10 cellular contexts compared by ENCODE assay signal in genomic region chr3:129793356-129793755, GRCh38.
DNase-seq lines count a peak whose midpoint lies in the region; ATAC-seq and TF ChIP-seq lines count a peak whose summit lies in the region.
"Had no signal": no experiment of that assay in that cellular context is flagged by ENCODE, and none has a peak within 500 bp of the region (broad histone marks: within the 10 kb centered on the region; RNA-seq: fewer than 3 reads in every experiment).

No MANE protein-coding gene starts in this region.

- ATAC-seq in HG02840 (IDR thresholded peaks at IDR 0.05; ENCODE audit: low FRiP score, unreplicated experiment): no peak
- no peak for ATAC-seq in HG02884 (IDR thresholded peaks at IDR 0.05; ENCODE audit: unreplicated experiment)
- no peak for ATAC-seq in GM18505 (IDR thresholded peaks at IDR 0.05; ENCODE audit: unreplicated experiment)

- no peaks in the 10 kb centered on the region for H3K9me3 ChIP-seq in ES-I3 (ENCODE audit: control insufficient read depth, insufficient read depth, low read length)
- H3K9me3 ChIP-seq: ascending aorta had no signal

- peak; percentile 37 for DNase-seq in NB4 (ENCODE audit: low read depth)
- DNase-seq in dermis blood vessel endothelial cell: peak; percentile 4
- DNase-seq in SK-N-DZ (ENCODE audit: low spot score): no peak
- DNase-seq: activated CD4-positive, alpha-beta T cell treated with anti-CD3 and anti-CD28 coated beads, Interleukin-2, amount 50 U/mL, for 48 hours had no signal

- no peaks in the 10 kb centered on the region for H3K27me3 Mint-ChIP-seq in nephron (ENCODE audit: low read depth)

- no peak overlapping the region for H3K4me3 ChIP-seq in NB4 (ENCODE audit: low read depth, low read length)
- H3K4me3 ChIP-seq: ascending aorta had no signal

- peak overlapping the region; percentile 10 to 95 (median 89) for H3K27ac Mint-ChIP-seq in nephron

- TF ChIP-seq POLR2A in NB4 (IDR thresholded peaks at IDR 0.05; ENCODE audit: extremely low read depth, insufficient read length) (no peak), GM18505 (IDR thresholded peaks at IDR 0.05; ENCODE audit: borderline replicate concordance, extremely low read depth, insufficient read depth, insufficient read length) (no peak)

- peaks cover 15% of the 10 kb centered on the region for H3K4me1 ChIP-seq in ES-I3 (ENCODE audit: insufficient read depth, low read length)

- no peaks in the 10 kb centered on the region for H3K36me3 Mint-ChIP-seq in nephron (ENCODE audit: low read depth)

- TF ChIP-seq CTCF in NB4 (IDR thresholded peaks at IDR 0.05; ENCODE audit: low read depth, low read length): no peak
- TF ChIP-seq CTCF in nephron (IDR thresholded peaks at IDR 0.05; ENCODE audit: unreplicated experiment in 3 of 3): no peak

- H3K4me3 Mint-ChIP-seq in nephron: peak overlapping the region in 2 of 3 experiments; percentile 15 to 16

- no peaks in the 10 kb centered on the region for H3K36me3 ChIP-seq in ES-I3 (ENCODE audit: insufficient read depth, low read length)
- H3K36me3 ChIP-seq: ascending aorta had no signal

- peak overlapping the region; percentile 57 for H3K9ac ChIP-seq in ES-I3 (ENCODE audit: low read depth, low read length)

- H3K4me1 Mint-ChIP-seq in nephron: peaks cover 35% of the 10 kb centered on the region

- no peaks in the 10 kb centered on the region for H3K9me3 Mint-ChIP-seq in nephron
